Comparison of ENCODE assay signal across 17 cellular contexts in genomic region chrX:107699611-107700010, GRCh38.
DNase-seq lines count a peak whose midpoint lies in the region; ATAC-seq and TF ChIP-seq lines count a peak whose summit lies in the region.
"Had no signal": no experiment of that assay in that cellular context is flagged by ENCODE, and none has a peak within 500 bp of the region (broad histone marks: within the 10 kb centered on the region; RNA-seq: fewer than 3 reads in every experiment).

No MANE protein-coding gene starts in this region.

- no peak for DNase-seq in left ventricle myocardium inferior
- no peak for DNase-seq in left cardiac atrium
- DNase-seq in coronary artery (ENCODE audit: low spot score): no peak
- no peak for DNase-seq in HFFc6
- no peak for DNase-seq in GM20000 (ENCODE audit: low spot score)
- DNase-seq in DMS 273 treated with DMSO at 0.1 percent for 48 hours (lab: John Stamatoyannopoulos, UW): no peak
- DNase-seq: activated CD4-positive, CD25-positive, alpha-beta regulatory T cell; activated naive CD4-positive, alpha-beta T cell; effector CD8-positive, alpha-beta T cell; GDM1; NCI-H2029 treated with DMSO at 0.1 percent for 48 hours; NCI-H69; stimulated activated naive CD8-positive, alpha-beta T cell treated with anti-CD3 and anti-CD28 coated beads, Interleukin-15, amount 100 ng/mL, for 72 hours had no signal

- TF ChIP-seq CTCF in left ventricle myocardium inferior (IDR thresholded peaks at IDR 0.05; ENCODE audit: borderline replicate concordance) (no peak), coronary artery (IDR thresholded peaks at IDR 0.05) (no peak), neutrophil (IDR thresholded peaks at IDR 0.05) (no peak), HFFc6 (IDR thresholded peaks at IDR 0.05) (no peak), GM20000 (IDR thresholded peaks at IDR 0.05; ENCODE audit: extremely low read depth, missing control alignments) (no peak)

- intact Hi-C loops in left ventricle myocardium inferior (cut with micrococcal nuclease): no loop called here
- intact Hi-C loops in left cardiac atrium (cut with DNase I): no loop called here

- peak overlapping the region; percentile 69 for H3K27ac ChIP-seq in left ventricle myocardium inferior (replicated peaks)
- H3K27ac ChIP-seq in coronary artery: peak overlapping the region; percentile 56 to 75
- H3K27ac ChIP-seq in neutrophil: peak overlapping the region; percentile 96
- H3K27ac ChIP-seq: skin epidermis had no signal

- no peaks in the 10 kb centered on the region for H3K9me3 ChIP-seq in left ventricle myocardium inferior (replicated peaks)
- no peaks in the 10 kb centered on the region for H3K9me3 ChIP-seq in neutrophil

- H3K36me3 ChIP-seq in left ventricle myocardium inferior (no peaks in the 10 kb centered on the region), neutrophil (no peaks in the 10 kb centered on the region)

- H3K36me3 Mint-ChIP-seq in HFFc6 (ENCODE audit: low read depth): no peaks in the 10 kb centered on the region
- H3K36me3 Mint-ChIP-seq: brain had no signal

- H3K27ac Mint-ChIP-seq in HFFc6: no peak overlapping the region
- H3K27ac Mint-ChIP-seq: stimulated activated naive CD8-positive, alpha-beta T cell treated with anti-CD3 and anti-CD28 coated beads, Interleukin-15, amount 100 ng/mL, for 72 hours had no signal

- H3K9me3 Mint-ChIP-seq in HFFc6: no peaks in the 10 kb centered on the region
- H3K9me3 Mint-ChIP-seq: stimulated activated naive CD8-positive, alpha-beta T cell treated with anti-CD3 and anti-CD28 coated beads, Interleukin-15, amount 100 ng/mL, for 72 hours had no signal

- H3K4me3 ChIP-seq in left ventricle myocardium inferior (no peak overlapping the region), coronary artery (no peak overlapping the region), neutrophil (ENCODE audit: low read depth in 1 of 2, low read length in 1 of 2) (peak overlapping the region in 1 of 2 experiments; percentile 17)
- H3K4me3 ChIP-seq: skin epidermis had no signal

- peaks cover 8% of the 10 kb centered on the region for H3K27me3 Mint-ChIP-seq in HFFc6 (ENCODE audit: insufficient read depth)
- H3K27me3 Mint-ChIP-seq: stimulated activated naive CD8-positive, alpha-beta T cell treated with anti-CD3 and anti-CD28 coated beads, Interleukin-15, amount 100 ng/mL, for 72 hours had no signal

- ATAC-seq in left cardiac atrium: no peak
- no peak for ATAC-seq in HG02759 (IDR thresholded peaks at IDR 0.05; ENCODE audit: unreplicated experiment)
- ATAC-seq: stimulated activated naive CD8-positive, alpha-beta T cell treated with anti-CD3 and anti-CD28 coated beads, Interleukin-15, amount 100 ng/mL, for 72 hours had no signal

- H3K4me3 Mint-ChIP-seq in HFFc6: no peak overlapping the region
- H3K4me3 Mint-ChIP-seq: brain; stimulated activated naive CD8-positive, alpha-beta T cell treated with anti-CD3 and anti-CD28 coated beads, Interleukin-15, amount 100 ng/mL, for 72 hours had no signal

- H3K4me1 ChIP-seq in left ventricle myocardium inferior (peaks cover 3% of the 10 kb centered on the region), neutrophil (ENCODE audit: control insufficient read depth in 1 of 2, insufficient read depth in 1 of 2, low read depth in 1 of 2, low read length in 1 of 2) (peaks cover 39 to 46% of the 10 kb centered on the region in 2 experiments)

- H3K4me1 Mint-ChIP-seq in HFFc6 (ENCODE audit: low read depth): peaks cover 6% of the 10 kb centered on the region; the same call in 1 of the 2 replicates

- H3K27me3 ChIP-seq in left ventricle myocardium inferior (ENCODE audit: low read depth) (no peaks in the 10 kb centered on the region), neutrophil (no peaks in the 10 kb centered on the region)
